ENCODE assay signal across 15 cellular contexts in genomic region chr3:126540946-126541627, GRCh38. TPM values are rescaled to one million over a fixed set of nuclear protein-coding genes. Genes with fewer than 3 reads are reported as not detected.
DNase-seq lines count a peak whose midpoint lies in the region; ATAC-seq, FAIRE-seq and TF ChIP-seq lines count a peak whose summit lies in the region.
"Had no signal": no experiment of that assay in that cellular context is flagged by ENCODE, and none has a peak within 500 bp of the region (broad histone marks: within the 10 kb centered on the region; RNA-seq: fewer than 3 reads in every experiment).

No MANE protein-coding gene starts in this region.

- TF ChIP-seq RAD21 in K562 (CRISPR knock-in tag; conservative IDR thresholded peaks at IDR 0.05 in 1 of 2, IDR thresholded peaks at IDR 0.05 in 1 of 2) = no peak

- H3K27ac Mint-ChIP-seq in nephron progenitor cell = peak overlapping the region; percentile 41
- no peak overlapping the region for H3K27ac Mint-ChIP-seq in activated naive CD4-positive, alpha-beta T cell treated with anti-CD3 and anti-CD28 coated beads for 36 hours
- H3K27ac Mint-ChIP-seq: activated T-helper 1 cell treated with anti-CD3 and anti-CD28 coated beads, Interleukin-12 subunit alpha, Interleukin-12 subunit beta, Interleukin-2, Interleukin-4 antibody, amounts not matched to agents 30 ng/mL and 10 ng/mL and 1 ng/mL, durations not matched to agents 14 hours and 24 hours and 36 hours had no signal

- in situ Hi-C loops in K562 (cut with MboI) = no loop called here

- no peaks in the 10 kb centered on the region for H3K36me3 Mint-ChIP-seq in nephron progenitor cell (ENCODE audit: low read depth)
- no peaks in the 10 kb centered on the region for H3K36me3 Mint-ChIP-seq in activated naive CD4-positive, alpha-beta T cell treated with anti-CD3 and anti-CD28 coated beads for 36 hours (ENCODE audit: low read depth)

- no peaks in the 10 kb centered on the region for H3K9me3 ChIP-seq in heart left ventricle
- no peaks in the 10 kb centered on the region for H3K9me3 ChIP-seq in heart right ventricle
- H3K9me3 ChIP-seq in K562 (replicated peaks; ENCODE audit: control insufficient read depth, insufficient read depth, low read depth, low read length) = peaks cover 2% of the 10 kb centered on the region

- H3K79me2 ChIP-seq in K562 (ENCODE audit: control insufficient read depth, insufficient read depth, low read length) = no peaks in the 10 kb centered on the region

- ATAC-seq in heart left ventricle (no peak), heart right ventricle (no peak), K562 (peak; percentile 56), HG02763 (IDR thresholded peaks at IDR 0.05; ENCODE audit: unreplicated experiment) (no peak)

- TF ChIP-seq POLR2A in heart left ventricle (IDR thresholded peaks at IDR 0.05) (no peak), K562 (conservative IDR thresholded peaks at IDR 0.05) (no peak)

- H3K4me2 ChIP-seq in K562 (ENCODE audit: insufficient read depth, low read length) = peak overlapping the region; percentile 29

- FAIRE-seq in K562 (lab: Jason Lieb, UNC) = no peak

- no peak for TF ChIP-seq EP300 in K562 (IDR thresholded peaks at IDR 0.05; ENCODE audit: low read length)

- H3K27me3 Mint-ChIP-seq in nephron progenitor cell (ENCODE audit: low read depth, poor library complexity) = peaks cover 6% of the 10 kb centered on the region
- H3K27me3 Mint-ChIP-seq in activated naive CD4-positive, alpha-beta T cell treated with anti-CD3 and anti-CD28 coated beads for 36 hours (ENCODE audit: low read depth) = peaks cover 3% of the 10 kb centered on the region

- H3K27me3 ChIP-seq in heart left ventricle = peaks cover 0 to 42% (median 15%) of the 10 kb centered on the region in 9 donors
- H3K27me3 ChIP-seq in heart right ventricle = peaks cover 0 to 43% (median 25%) of the 10 kb centered on the region in 7 donors
- H3K27me3 ChIP-seq in K562 (ENCODE audit: control insufficient read depth in 2 of 2, insufficient read depth in 2 of 2, low read length in 2 of 2) = peaks cover 0 to 7% of the 10 kb centered on the region in 2 experiments; a peak in 2 of 5 replicates

- no peaks in the 10 kb centered on the region for H3K9me1 ChIP-seq in K562 (ENCODE audit: control insufficient read depth, insufficient read depth, low read length)

- no peaks in the 10 kb centered on the region for H4K20me1 ChIP-seq in K562 (replicated peaks; ENCODE audit: control insufficient read depth, insufficient read depth, low read length)

- DNase-seq in heart left ventricle = peak in 4 of 5 donors; percentile 3 to 48 (median 14)
- DNase-seq in heart right ventricle = no peak
- peak; percentile 12 to 32 (median 22) for DNase-seq in K562 (ENCODE audit: extremely low read depth in 1 of 4, low spot score in 3 of 4)
- DNase-seq in nephron progenitor cell = no peak
- DNase-seq in T-helper 9 cell = no peak
- DNase-seq in activated naive CD4-positive, alpha-beta T cell treated with anti-CD3 and anti-CD28 coated beads for 36 hours = no peak
- DNase-seq in stimulated activated CD4-positive, alpha-beta T cell treated with anti-CD3 and anti-CD28 coated beads, Interleukin-1b, Interleukin-23, amount 100 ng/mL, for 48 hours = no peak
- DNase-seq: activated CD4-positive, CD25-positive, alpha-beta regulatory T cell had no signal

- H3K36me3 ChIP-seq in heart left ventricle (no peaks in the 10 kb centered on the region), heart right ventricle (no peaks in the 10 kb centered on the region), K562 (ENCODE audit: control insufficient read depth, insufficient read depth, low read length) (no peaks in the 10 kb centered on the region)

- H3K4me1 ChIP-seq in heart left ventricle (peaks cover 0 to 22% (median 0%) of the 10 kb centered on the region in 12 donors), heart right ventricle (peaks cover 0 to 16% (median 0%) of the 10 kb centered on the region in 9 donors), K562 (replicated peaks in 1 of 2; ENCODE audit: control insufficient read depth in 2 of 2, insufficient read depth in 2 of 2, low read length in 2 of 2) (peaks cover 14 to 23% of the 10 kb centered on the region in 2 experiments)

- H3K9me3 Mint-ChIP-seq in nephron progenitor cell = no peaks in the 10 kb centered on the region
- H3K9me3 Mint-ChIP-seq in activated naive CD4-positive, alpha-beta T cell treated with anti-CD3 and anti-CD28 coated beads for 36 hours = no peaks in the 10 kb centered on the region

- TF ChIP-seq CTCF in heart left ventricle (IDR thresholded peaks at IDR 0.05) (no peak), heart right ventricle (IDR thresholded peaks at IDR 0.05) (no peak), K562 (IDR thresholded peaks at IDR 0.05 in 2 of 3, conservative IDR thresholded peaks at IDR 0.05 in 1 of 3; ENCODE audit: insufficient read depth in 2 of 3, low read depth in 1 of 3, low read length in 3 of 3) (no peak), nephron progenitor cell (IDR thresholded peaks at IDR 0.05) (no peak)

- H3K27ac ChIP-seq in heart left ventricle = peak overlapping the region in 1 of 12 donors; percentile 61
- peak overlapping the region in 1 of 10 donors; percentile 78 for H3K27ac ChIP-seq in heart right ventricle
- H3K27ac ChIP-seq in K562 (ENCODE audit: extremely low read depth, low read depth, low read length) = peak overlapping the region; percentile 75
- H3K27ac ChIP-seq: epithelial cell of prostate had no signal

- WGBS in heart left ventricle, 4 donors = 64 to 73% (median 71%) methylated on average over 20 to 24 of the region's 24 CpGs
- WGBS in heart right ventricle, 2 donors = 69 to 76% methylated on average over 24 of the region's 24 CpGs
- WGBS in K562 (ENCODE audit: insufficient coverage, low coverage, missing lambda C conversion rate) = 38% methylated on average over 19 of the region's 24 CpGs

- CTCF ChIA-PET in K562 (lab: Yijun Ruan, JAX; ENCODE audit: low intra/inter-chr PET ratio) = no interaction called here
- CTCF ChIA-PET in activated naive CD4-positive, alpha-beta T cell treated with anti-CD3 and anti-CD28 coated beads for 36 hours (lab: Charles Lee) = no interaction called here

- peaks cover 13% of the 10 kb centered on the region for H3K4me1 Mint-ChIP-seq in nephron progenitor cell
- no peaks in the 10 kb centered on the region for H3K4me1 Mint-ChIP-seq in activated naive CD4-positive, alpha-beta T cell treated with anti-CD3 and anti-CD28 coated beads for 36 hours (ENCODE audit: low read depth)

- POLR2A ChIA-PET in K562 (lab: Yijun Ruan, JAX) = no interaction called here

- BruUV-seq in K562 (replicated peaks; lab: Mats Ljungman, UMichigan) = no TSS peak

- peak overlapping the region; percentile 28 to 48; a peak in 1 of 4 replicates for H3K9ac ChIP-seq in K562 (ENCODE audit: insufficient read depth in 1 of 2, low read depth in 2 of 2, low read length in 2 of 2)

- intact Hi-C loops in heart left ventricle (cut with DNase I) = no loop called here
- intact Hi-C loops in heart right ventricle (cut with DNase I) = no loop called here
- intact Hi-C loops in K562 (cut with micrococcal nuclease) = loop anchor here (2.0 kb wide), 1 partner anchor 64 kb away; no protein-coding TSS in a partner anchor
- intact Hi-C loops in activated naive CD4-positive, alpha-beta T cell treated with anti-CD3 and anti-CD28 coated beads for 36 hours (cut with micrococcal nuclease) = no loop called here

- H2AFZ ChIP-seq in K562 (ENCODE audit: low read depth, low read length) = peak overlapping the region; percentile 83

- H3K4me3 Mint-ChIP-seq in nephron progenitor cell = no peak overlapping the region
- H3K4me3 Mint-ChIP-seq in activated naive CD4-positive, alpha-beta T cell treated with anti-CD3 and anti-CD28 coated beads for 36 hours = no peak overlapping the region
- H3K4me3 Mint-ChIP-seq: activated T-helper 1 cell treated with anti-CD3 and anti-CD28 coated beads, Interleukin-12 subunit alpha, Interleukin-12 subunit beta, Interleukin-2, Interleukin-4 antibody, amounts not matched to agents 30 ng/mL and 10 ng/mL and 1 ng/mL, durations not matched to agents 14 hours and 24 hours and 36 hours had no signal

- no peak overlapping the region for H3K4me3 ChIP-seq in heart left ventricle
- H3K4me3 ChIP-seq in heart right ventricle = peak overlapping the region in 1 of 10 donors; percentile 12
- no peak overlapping the region for H3K4me3 ChIP-seq in K562
- H3K4me3 ChIP-seq: skin epidermis had no signal

RNA-seq across cellular contexts. Expression of gene CHST13, which starts 17.1 kb away (rescaled TPM):
- total RNA-seq in heart left ventricle (1 to 10 TPM in 1 of 9 donors, under 1 TPM in 7, not detected in 1; 0.30 to 2.3 (median 0.48) TPM), heart right ventricle (1 to 10 TPM in 1 of 10 donors, under 1 TPM in 9; 0.15 to 1.2 (median 0.53) TPM), K562 (2014; rRNA removed) (not detected in 2 replicates), K562 (2014; rRNA removed; fragmentation: Illumina TruSeq; extraction: Trizol) (not detected in 2 replicates), K562 (2015; rRNA removed; fragmentation: Illumina TruSeq; extraction: Trizol) (not detected in 2 replicates), K562 (2021) (not detected in 2 replicates)
- polyA plus RNA-seq in heart left ventricle (under 1 TPM; 0.07 to 0.15 TPM), heart right ventricle (under 1 TPM; 0.12 to 0.15 TPM), K562 (2011; rRNA removed) (not detected in 2 replicates), K562 (2014; fragmentation: Illumina TruSeq; extraction: Trizol) (not detected in 2 replicates), K562 (2014; fragmentation: Nextera tagmentation; extraction: Ambion mirVana) (not detected), K562 (2014; rRNA removed) (not detected in 2 replicates)
- not detected in 2 replicates for total RNA-seq in K562 (2011; cell fraction: chromatin; rRNA removed; ENCODE audit: low replicate concordance)
- not detected in 2 replicates for total RNA-seq in K562 (2011; cell fraction: nucleolus; rRNA removed)
- not detected in 2 replicates for total RNA-seq in K562 (2011; cell fraction: nucleoplasm; rRNA removed)
- polyA plus RNA-seq in K562 (2011; cell fraction: cytosol; rRNA removed) = 0.09 TPM in 1 of 2 replicates, not detected in the other
- polyA plus RNA-seq in K562 (2011; cell fraction: nucleus; rRNA removed) = not detected in 2 replicates
- polyA plus RNA-seq in K562 (2012) = 0.04 TPM in 1 of 2 replicates, not detected in the other
- not detected in 2 replicates for polyA minus RNA-seq in K562 (2011; rRNA and poly(A)+ RNA removed)
- polyA minus RNA-seq in K562 (2011; cell fraction: cytosol; rRNA and poly(A)+ RNA removed) = not detected in 2 replicates
- not detected in 2 replicates for polyA minus RNA-seq in K562 (2011; cell fraction: nucleus; rRNA and poly(A)+ RNA removed)
- total RNA-seq in activated naive CD4-positive, alpha-beta T cell treated with anti-CD3 and anti-CD28 coated beads for 36 hours = not detected
- total RNA-seq: activated T-helper 1 cell treated with anti-CD3 and anti-CD28 coated beads, Interleukin-12 subunit alpha, Interleukin-12 subunit beta, Interleukin-2, Interleukin-4 antibody, amounts not matched to agents 30 ng/mL and 10 ng/mL and 1 ng/mL, durations not matched to agents 14 hours and 24 hours and 36 hours; bronchial epithelial cell; M059J; NCI-H460 had no signal

RNA-seq across cellular contexts. Expression of gene C3orf22, which starts 17.6 kb away (rescaled TPM):
- not detected for total RNA-seq in heart left ventricle
- polyA plus RNA-seq in heart left ventricle = not detected
- under 1 TPM in 1 of 10 donors, not detected in 9; 0.26 TPM for total RNA-seq in heart right ventricle
- polyA plus RNA-seq in heart right ventricle = not detected
- not detected in 2 replicates for total RNA-seq in K562 (2011; cell fraction: chromatin; rRNA removed; ENCODE audit: low replicate concordance)
- total RNA-seq in K562 (2011; cell fraction: nucleolus; rRNA removed) = not detected in 2 replicates
- not detected in 2 replicates for total RNA-seq in K562 (2011; cell fraction: nucleoplasm; rRNA removed)
- not detected in 2 replicates for total RNA-seq in K562 (2014; rRNA removed)
- not detected in 2 replicates for total RNA-seq in K562 (2014; rRNA removed; fragmentation: Illumina TruSeq; extraction: Trizol)
- total RNA-seq in K562 (2015; rRNA removed; fragmentation: Illumina TruSeq; extraction: Trizol) = not detected in 2 replicates
- not detected in 2 replicates for total RNA-seq in K562 (2021)
- not detected in 2 replicates for polyA plus RNA-seq in K562 (2011; rRNA removed)
- polyA plus RNA-seq in K562 (2011; cell fraction: cytosol; rRNA removed) = not detected in 2 replicates
- polyA plus RNA-seq in K562 (2011; cell fraction: nucleus; rRNA removed) = not detected in 2 replicates
- not detected in 2 replicates for polyA plus RNA-seq in K562 (2012)
- polyA plus RNA-seq in K562 (2014; fragmentation: Illumina TruSeq; extraction: Trizol) = not detected in 2 replicates
- not detected for polyA plus RNA-seq in K562 (2014; fragmentation: Nextera tagmentation; extraction: Ambion mirVana)
- not detected in 2 replicates for polyA plus RNA-seq in K562 (2014; rRNA removed)
- not detected in 2 replicates for polyA minus RNA-seq in K562 (2011; rRNA and poly(A)+ RNA removed)
- polyA minus RNA-seq in K562 (2011; cell fraction: cytosol; rRNA and poly(A)+ RNA removed) = not detected in 2 replicates
- polyA minus RNA-seq in K562 (2011; cell fraction: nucleus; rRNA and poly(A)+ RNA removed) = not detected in 2 replicates
- total RNA-seq in activated naive CD4-positive, alpha-beta T cell treated with anti-CD3 and anti-CD28 coated beads for 36 hours = not detected
- total RNA-seq: activated T-helper 1 cell treated with anti-CD3 and anti-CD28 coated beads, Interleukin-12 subunit alpha, Interleukin-12 subunit beta, Interleukin-2, Interleukin-4 antibody, amounts not matched to agents 30 ng/mL and 10 ng/mL and 1 ng/mL, durations not matched to agents 14 hours and 24 hours and 36 hours; bronchial epithelial cell; M059J; NCI-H460 had no signal

RNA-seq across cellular contexts. Expression of gene UROC1, which starts 23.5 kb away (rescaled TPM):
- not detected for total RNA-seq in heart left ventricle
- not detected for polyA plus RNA-seq in heart left ventricle
- not detected for total RNA-seq in heart right ventricle
- polyA plus RNA-seq in heart right ventricle = under 1 TPM in 1 of 2 donors, not detected in 1; 0.01 TPM
- total RNA-seq in K562 (2011; cell fraction: chromatin; rRNA removed; ENCODE audit: low replicate concordance) = not detected in 2 replicates
- not detected in 2 replicates for total RNA-seq in K562 (2011; cell fraction: nucleolus; rRNA removed)
- not detected in 2 replicates for total RNA-seq in K562 (2011; cell fraction: nucleoplasm; rRNA removed)
- total RNA-seq in K562 (2014; rRNA removed) = not detected in 2 replicates
- not detected in 2 replicates for total RNA-seq in K562 (2014; rRNA removed; fragmentation: Illumina TruSeq; extraction: Trizol)
- total RNA-seq in K562 (2015; rRNA removed; fragmentation: Illumina TruSeq; extraction: Trizol) = not detected in 2 replicates
- 0.07 TPM in 1 of 2 replicates, not detected in the other for total RNA-seq in K562 (2021)
- polyA plus RNA-seq in K562 (2011; rRNA removed) = not detected in 2 replicates
- polyA plus RNA-seq in K562 (2011; cell fraction: cytosol; rRNA removed) = not detected in 2 replicates
- not detected in 2 replicates for polyA plus RNA-seq in K562 (2011; cell fraction: nucleus; rRNA removed)
- polyA plus RNA-seq in K562 (2012) = not detected in 2 replicates
- not detected in 2 replicates for polyA plus RNA-seq in K562 (2014; fragmentation: Illumina TruSeq; extraction: Trizol)
- not detected for polyA plus RNA-seq in K562 (2014; fragmentation: Nextera tagmentation; extraction: Ambion mirVana)
- polyA plus RNA-seq in K562 (2014; rRNA removed) = not detected in 2 replicates
- not detected in 2 replicates for polyA minus RNA-seq in K562 (2011; rRNA and poly(A)+ RNA removed)
- not detected in 2 replicates for polyA minus RNA-seq in K562 (2011; cell fraction: cytosol; rRNA and poly(A)+ RNA removed)
- not detected in 2 replicates for polyA minus RNA-seq in K562 (2011; cell fraction: nucleus; rRNA and poly(A)+ RNA removed)
- not detected for total RNA-seq in activated naive CD4-positive, alpha-beta T cell treated with anti-CD3 and anti-CD28 coated beads for 36 hours
- total RNA-seq: activated T-helper 1 cell treated with anti-CD3 and anti-CD28 coated beads, Interleukin-12 subunit alpha, Interleukin-12 subunit beta, Interleukin-2, Interleukin-4 antibody, amounts not matched to agents 30 ng/mL and 10 ng/mL and 1 ng/mL, durations not matched to agents 14 hours and 24 hours and 36 hours; bronchial epithelial cell; NCI-H460 had no signal

Comparison
In these comparisons a context has a peak if more than half of its experiments do, and no peak if none do; other contexts are left out.
1. DNase-seq: peak in heart left ventricle (4 of 5) and K562 (4 of 4); none in heart right ventricle (0 of 2), nephron progenitor cell (single experiment), T-helper 9 cell (single experiment), activated naive CD4-positive, alpha-beta T cell treated with anti-CD3 and anti-CD28 coated beads for 36 hours (single experiment) and stimulated activated CD4-positive, alpha-beta T cell treated with anti-CD3 and anti-CD28 coated beads, Interleukin-1b, Interleukin-23, amount 100 ng/mL, for 48 hours (single experiment).